In the genomic region with DNA sequence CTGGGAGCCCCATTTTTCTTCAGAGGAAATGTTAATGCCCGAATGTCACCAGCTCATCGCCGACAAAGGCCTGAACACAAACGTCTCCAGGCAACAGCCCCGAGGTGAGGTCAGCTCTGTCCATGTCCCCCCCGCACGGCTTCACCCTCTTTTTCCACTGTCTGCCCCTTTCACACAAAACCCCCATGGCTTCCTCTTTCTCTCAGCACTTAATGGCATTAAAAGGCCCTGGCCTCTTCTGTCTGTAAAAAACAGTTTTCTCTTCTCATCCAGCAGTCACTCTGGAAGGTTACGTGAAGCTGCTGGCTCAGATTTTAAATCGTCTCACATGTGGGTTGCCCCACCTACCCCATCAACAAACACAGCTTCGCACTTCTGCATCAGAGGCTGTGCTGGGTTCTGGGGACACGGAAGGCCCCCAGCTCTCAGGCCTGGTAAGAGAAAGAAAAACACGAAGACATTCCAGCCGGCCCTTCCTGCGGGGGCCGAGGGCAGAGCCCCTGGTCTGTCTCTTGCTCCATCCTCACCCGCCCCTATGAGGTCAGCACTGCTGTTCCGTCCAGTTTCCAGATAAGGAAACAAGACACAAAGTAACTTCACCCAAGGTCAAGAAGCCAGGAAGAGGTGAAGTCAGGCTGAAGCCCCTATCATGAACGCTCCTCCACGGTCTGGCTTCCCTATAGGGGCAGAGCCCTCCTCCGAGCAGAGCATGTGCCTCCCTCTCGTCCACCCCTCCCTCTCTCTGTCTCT, we compare ENCODE assay signal across 1 cellular context.
A peak's percentile ranks its signal among the peaks of the same experiment; 100 is the strongest.
TF ChIP-seq lines count a peak whose summit lies in the region.

No MANE protein-coding gene starts in this region.

TF ChIP-seq in K562, 482 proteins besides CTCF, POLR2A, EP300 and RAD21 (continued from another document and continues in another):
- TF ChIP-seq HMGN3 (IDR thresholded peaks at IDR 0.05; ENCODE audit: borderline replicate concordance, extremely low read depth, insufficient read length, low read depth, low read length) = no peak
- TF ChIP-seq FOXM1 (IDR thresholded peaks at IDR 0.05; ENCODE audit: low read depth) = no peak
- TF ChIP-seq FOXM1 (CRISPR knock-in tag; IDR thresholded peaks at IDR 0.05; ENCODE audit: low read depth) = no peak
- TF ChIP-seq TOE1 (IDR thresholded peaks at IDR 0.05; ENCODE audit: borderline replicate concordance) = no peak; the same call in 1 of the 2 replicates
- no peak for TF ChIP-seq TOE1 (CRISPR knock-in tag; IDR thresholded peaks at IDR 0.05; ENCODE audit: borderline replicate concordance, low read depth)
- TF ChIP-seq ZFP1 (CRISPR knock-in tag; IDR thresholded peaks at IDR 0.05) = no peak
- no peak for TF ChIP-seq E2F3 (CRISPR knock-in tag; IDR thresholded peaks at IDR 0.05)
- no peak for TF ChIP-seq CHD2 (IDR thresholded peaks at IDR 0.05; ENCODE audit: low read depth, low read length)
- no peak for TF ChIP-seq PPARD (CRISPR knock-in tag; IDR thresholded peaks at IDR 0.05)
- TF ChIP-seq FOXO4 (CRISPR knock-in tag; IDR thresholded peaks at IDR 0.05) = no peak
- no peak for TF ChIP-seq TCF7L2 (IDR thresholded peaks at IDR 0.05; ENCODE audit: low read depth, low read length)
- TF ChIP-seq MAFF (IDR thresholded peaks at IDR 0.05; ENCODE audit: low read length) = no peak
- TF ChIP-seq TRIM28 (IDR thresholded peaks at IDR 0.05) = no peak
- no peak; the same call in 1 of the 2 replicates for TF ChIP-seq PHF8 (IDR thresholded peaks at IDR 0.05; ENCODE audit: borderline replicate concordance, low read length)
- no peak for TF ChIP-seq NFXL1 (CRISPR knock-in tag; IDR thresholded peaks at IDR 0.05)
- TF ChIP-seq, protein P1, sequence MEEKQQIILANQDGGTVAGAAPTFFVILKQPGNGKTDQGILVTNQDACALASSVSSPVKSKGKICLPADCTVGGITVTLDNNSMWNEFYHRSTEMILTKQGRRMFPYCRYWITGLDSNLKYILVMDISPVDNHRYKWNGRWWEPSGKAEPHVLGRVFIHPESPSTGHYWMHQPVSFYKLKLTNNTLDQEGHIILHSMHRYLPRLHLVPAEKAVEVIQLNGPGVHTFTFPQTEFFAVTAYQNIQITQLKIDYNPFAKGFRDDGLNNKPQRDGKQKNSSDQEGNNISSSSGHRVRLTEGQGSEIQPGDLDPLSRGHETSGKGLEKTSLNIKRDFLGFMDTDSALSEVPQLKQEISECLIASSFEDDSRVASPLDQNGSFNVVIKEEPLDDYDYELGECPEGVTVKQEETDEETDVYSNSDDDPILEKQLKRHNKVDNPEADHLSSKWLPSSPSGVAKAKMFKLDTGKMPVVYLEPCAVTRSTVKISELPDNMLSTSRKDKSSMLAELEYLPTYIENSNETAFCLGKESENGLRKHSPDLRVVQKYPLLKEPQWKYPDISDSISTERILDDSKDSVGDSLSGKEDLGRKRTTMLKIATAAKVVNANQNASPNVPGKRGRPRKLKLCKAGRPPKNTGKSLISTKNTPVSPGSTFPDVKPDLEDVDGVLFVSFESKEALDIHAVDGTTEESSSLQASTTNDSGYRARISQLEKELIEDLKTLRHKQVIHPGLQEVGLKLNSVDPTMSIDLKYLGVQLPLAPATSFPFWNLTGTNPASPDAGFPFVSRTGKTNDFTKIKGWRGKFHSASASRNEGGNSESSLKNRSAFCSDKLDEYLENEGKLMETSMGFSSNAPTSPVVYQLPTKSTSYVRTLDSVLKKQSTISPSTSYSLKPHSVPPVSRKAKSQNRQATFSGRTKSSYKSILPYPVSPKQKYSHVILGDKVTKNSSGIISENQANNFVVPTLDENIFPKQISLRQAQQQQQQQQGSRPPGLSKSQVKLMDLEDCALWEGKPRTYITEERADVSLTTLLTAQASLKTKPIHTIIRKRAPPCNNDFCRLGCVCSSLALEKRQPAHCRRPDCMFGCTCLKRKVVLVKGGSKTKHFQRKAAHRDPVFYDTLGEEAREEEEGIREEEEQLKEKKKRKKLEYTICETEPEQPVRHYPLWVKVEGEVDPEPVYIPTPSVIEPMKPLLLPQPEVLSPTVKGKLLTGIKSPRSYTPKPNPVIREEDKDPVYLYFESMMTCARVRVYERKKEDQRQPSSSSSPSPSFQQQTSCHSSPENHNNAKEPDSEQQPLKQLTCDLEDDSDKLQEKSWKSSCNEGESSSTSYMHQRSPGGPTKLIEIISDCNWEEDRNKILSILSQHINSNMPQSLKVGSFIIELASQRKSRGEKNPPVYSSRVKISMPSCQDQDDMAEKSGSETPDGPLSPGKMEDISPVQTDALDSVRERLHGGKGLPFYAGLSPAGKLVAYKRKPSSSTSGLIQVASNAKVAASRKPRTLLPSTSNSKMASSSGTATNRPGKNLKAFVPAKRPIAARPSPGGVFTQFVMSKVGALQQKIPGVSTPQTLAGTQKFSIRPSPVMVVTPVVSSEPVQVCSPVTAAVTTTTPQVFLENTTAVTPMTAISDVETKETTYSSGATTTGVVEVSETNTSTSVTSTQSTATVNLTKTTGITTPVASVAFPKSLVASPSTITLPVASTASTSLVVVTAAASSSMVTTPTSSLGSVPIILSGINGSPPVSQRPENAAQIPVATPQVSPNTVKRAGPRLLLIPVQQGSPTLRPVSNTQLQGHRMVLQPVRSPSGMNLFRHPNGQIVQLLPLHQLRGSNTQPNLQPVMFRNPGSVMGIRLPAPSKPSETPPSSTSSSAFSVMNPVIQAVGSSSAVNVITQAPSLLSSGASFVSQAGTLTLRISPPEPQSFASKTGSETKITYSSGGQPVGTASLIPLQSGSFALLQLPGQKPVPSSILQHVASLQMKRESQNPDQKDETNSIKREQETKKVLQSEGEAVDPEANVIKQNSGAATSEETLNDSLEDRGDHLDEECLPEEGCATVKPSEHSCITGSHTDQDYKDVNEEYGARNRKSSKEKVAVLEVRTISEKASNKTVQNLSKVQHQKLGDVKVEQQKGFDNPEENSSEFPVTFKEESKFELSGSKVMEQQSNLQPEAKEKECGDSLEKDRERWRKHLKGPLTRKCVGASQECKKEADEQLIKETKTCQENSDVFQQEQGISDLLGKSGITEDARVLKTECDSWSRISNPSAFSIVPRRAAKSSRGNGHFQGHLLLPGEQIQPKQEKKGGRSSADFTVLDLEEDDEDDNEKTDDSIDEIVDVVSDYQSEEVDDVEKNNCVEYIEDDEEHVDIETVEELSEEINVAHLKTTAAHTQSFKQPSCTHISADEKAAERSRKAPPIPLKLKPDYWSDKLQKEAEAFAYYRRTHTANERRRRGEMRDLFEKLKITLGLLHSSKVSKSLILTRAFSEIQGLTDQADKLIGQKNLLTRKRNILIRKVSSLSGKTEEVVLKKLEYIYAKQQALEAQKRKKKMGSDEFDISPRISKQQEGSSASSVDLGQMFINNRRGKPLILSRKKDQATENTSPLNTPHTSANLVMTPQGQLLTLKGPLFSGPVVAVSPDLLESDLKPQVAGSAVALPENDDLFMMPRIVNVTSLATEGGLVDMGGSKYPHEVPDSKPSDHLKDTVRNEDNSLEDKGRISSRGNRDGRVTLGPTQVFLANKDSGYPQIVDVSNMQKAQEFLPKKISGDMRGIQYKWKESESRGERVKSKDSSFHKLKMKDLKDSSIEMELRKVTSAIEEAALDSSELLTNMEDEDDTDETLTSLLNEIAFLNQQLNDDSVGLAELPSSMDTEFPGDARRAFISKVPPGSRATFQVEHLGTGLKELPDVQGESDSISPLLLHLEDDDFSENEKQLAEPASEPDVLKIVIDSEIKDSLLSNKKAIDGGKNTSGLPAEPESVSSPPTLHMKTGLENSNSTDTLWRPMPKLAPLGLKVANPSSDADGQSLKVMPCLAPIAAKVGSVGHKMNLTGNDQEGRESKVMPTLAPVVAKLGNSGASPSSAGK (IDR thresholded peaks at IDR 0.05) = peak; percentile 79
- no peak for TF ChIP-seq CHCHD3 (CRISPR knock-in tag; IDR thresholded peaks at IDR 0.05)
- TF ChIP-seq, protein P2, sequence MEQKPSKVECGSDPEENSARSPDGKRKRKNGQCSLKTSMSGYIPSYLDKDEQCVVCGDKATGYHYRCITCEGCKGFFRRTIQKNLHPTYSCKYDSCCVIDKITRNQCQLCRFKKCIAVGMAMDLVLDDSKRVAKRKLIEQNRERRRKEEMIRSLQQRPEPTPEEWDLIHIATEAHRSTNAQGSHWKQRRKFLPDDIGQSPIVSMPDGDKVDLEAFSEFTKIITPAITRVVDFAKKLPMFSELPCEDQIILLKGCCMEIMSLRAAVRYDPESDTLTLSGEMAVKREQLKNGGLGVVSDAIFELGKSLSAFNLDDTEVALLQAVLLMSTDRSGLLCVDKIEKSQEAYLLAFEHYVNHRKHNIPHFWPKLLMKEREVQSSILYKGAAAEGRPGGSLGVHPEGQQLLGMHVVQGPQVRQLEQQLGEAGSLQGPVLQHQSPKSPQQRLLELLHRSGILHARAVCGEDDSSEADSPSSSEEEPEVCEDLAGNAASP (IDR thresholded peaks at IDR 0.05) = no peak
- TF ChIP-seq STAT6 (CRISPR knock-in tag; IDR thresholded peaks at IDR 0.05) = 0 out of 2 replicates have a peak, but pooled peaks have one; percentile 47
- no peak for TF ChIP-seq HSF4 (CRISPR knock-in tag; IDR thresholded peaks at IDR 0.05; ENCODE audit: borderline replicate concordance)
- peak in 1 of 2 experiments; percentile 93; a peak in 2 of 4 replicates for TF ChIP-seq SRF (CRISPR knock-in tag; IDR thresholded peaks at IDR 0.05)
- TF ChIP-seq ERF (CRISPR knock-in tag; IDR thresholded peaks at IDR 0.05) = no peak
- TF ChIP-seq CUX1 (CRISPR knock-in tag; IDR thresholded peaks at IDR 0.05) = 0 out of 2 replicates have a peak, but pooled peaks have one; percentile 13
- TF ChIP-seq RBM15 (IDR thresholded peaks at IDR 0.05; ENCODE audit: insufficient read depth, low read length) = no peak
- no peak for TF ChIP-seq SAFB2 (IDR thresholded peaks at IDR 0.05; ENCODE audit: borderline replicate concordance, low read depth, low read length, severe bottlenecking)
- no peak for TF ChIP-seq SAP30 (IDR thresholded peaks at IDR 0.05; ENCODE audit: borderline replicate concordance, insufficient read depth, low read depth, low read length, poor library complexity, severe bottlenecking)
- TF ChIP-seq, protein P3, sequence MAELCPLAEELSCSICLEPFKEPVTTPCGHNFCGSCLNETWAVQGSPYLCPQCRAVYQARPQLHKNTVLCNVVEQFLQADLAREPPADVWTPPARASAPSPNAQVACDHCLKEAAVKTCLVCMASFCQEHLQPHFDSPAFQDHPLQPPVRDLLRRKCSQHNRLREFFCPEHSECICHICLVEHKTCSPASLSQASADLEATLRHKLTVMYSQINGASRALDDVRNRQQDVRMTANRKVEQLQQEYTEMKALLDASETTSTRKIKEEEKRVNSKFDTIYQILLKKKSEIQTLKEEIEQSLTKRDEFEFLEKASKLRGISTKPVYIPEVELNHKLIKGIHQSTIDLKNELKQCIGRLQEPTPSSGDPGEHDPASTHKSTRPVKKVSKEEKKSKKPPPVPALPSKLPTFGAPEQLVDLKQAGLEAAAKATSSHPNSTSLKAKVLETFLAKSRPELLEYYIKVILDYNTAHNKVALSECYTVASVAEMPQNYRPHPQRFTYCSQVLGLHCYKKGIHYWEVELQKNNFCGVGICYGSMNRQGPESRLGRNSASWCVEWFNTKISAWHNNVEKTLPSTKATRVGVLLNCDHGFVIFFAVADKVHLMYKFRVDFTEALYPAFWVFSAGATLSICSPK (IDR thresholded peaks at IDR 0.05; ENCODE audit: borderline replicate concordance) = no peak
- no peak for TF ChIP-seq ELF2 (CRISPR knock-in tag; IDR thresholded peaks at IDR 0.05)
